29 cellular contexts compared by ENCODE assay signal in the genomic region with DNA sequence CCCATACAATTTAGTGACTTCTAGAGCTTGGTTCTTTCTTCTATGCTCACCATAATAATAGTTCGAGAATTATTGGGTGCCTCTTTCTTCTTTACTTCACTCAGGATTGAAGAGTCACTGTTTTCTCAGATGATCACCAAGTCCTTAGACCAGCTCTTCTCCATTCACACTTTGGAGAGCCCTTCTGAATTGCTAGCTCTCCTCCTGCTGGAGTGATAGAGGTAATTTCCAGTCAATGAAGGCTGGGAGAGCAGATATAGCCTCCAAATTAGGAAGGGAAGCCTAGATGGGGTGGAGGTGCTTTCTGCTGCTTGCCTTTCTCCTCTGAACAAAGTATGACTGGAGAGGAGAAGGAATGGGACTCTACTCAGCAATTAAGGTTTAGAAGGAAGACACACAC. TPM values are rescaled to one million over a fixed set of nuclear protein-coding genes. Genes with fewer than 3 reads are reported as not detected.
DNase-seq lines count a peak whose midpoint lies in the region; ATAC-seq and TF ChIP-seq lines count a peak whose summit lies in the region.
"Had no signal": no experiment of that assay in that cellular context is flagged by ENCODE, and none has a peak within 500 bp of the region (broad histone marks: within the 10 kb centered on the region; RNA-seq: fewer than 3 reads in every experiment).

No MANE protein-coding gene starts in this region.

- peak; percentile 62 for ATAC-seq in PC-3
- ATAC-seq in GM21515 (IDR thresholded peaks at IDR 0.05; ENCODE audit: unreplicated experiment): no peak
- ATAC-seq: K562; psoas muscle; stimulated activated memory B cell treated with anti-CD40 and anti-IgM and Interleukin-4, amounts not matched to agents 10 μg/mL and 1 μg/mL and 100 μg/mL, for 72 hours had no signal

- H3K79me2 ChIP-seq in mammary epithelial cell (ENCODE audit: insufficient read depth, low read length) (no peaks in the 10 kb centered on the region), PC-3 (ENCODE audit: low read length) (no peaks in the 10 kb centered on the region), neural progenitor cell (ENCODE audit: low read depth) (no peaks in the 10 kb centered on the region)

- no peaks in the 10 kb centered on the region for H3K36me3 ChIP-seq in mammary epithelial cell (ENCODE audit: insufficient read depth, low read length)
- H3K36me3 ChIP-seq in PC-3 (ENCODE audit: low read depth, low read length): no peaks in the 10 kb centered on the region
- no peaks in the 10 kb centered on the region for H3K36me3 ChIP-seq in endodermal cell (ENCODE audit: control insufficient read depth, insufficient read depth, low read length)
- H3K36me3 ChIP-seq in neural progenitor cell: no peaks in the 10 kb centered on the region
- H3K36me3 ChIP-seq: Peyer's patch, SJSA1, vagina had no signal

- H3K9me3 ChIP-seq in mammary epithelial cell (replicated peaks; ENCODE audit: insufficient read depth, low read length) (no peaks in the 10 kb centered on the region), PC-3 (ENCODE audit: low read length) (no peaks in the 10 kb centered on the region), endodermal cell (ENCODE audit: control insufficient read depth, low read length) (no peaks in the 10 kb centered on the region), neural progenitor cell (ENCODE audit: low read depth) (no peaks in the 10 kb centered on the region)
- H3K9me3 ChIP-seq: Peyer's patch, psoas muscle, SJSA1, testis, vagina had no signal

- H3K27ac Mint-ChIP-seq in MCF 10A (ENCODE audit: low read depth, unreplicated experiment) (no peak overlapping the region), endodermal cell (no peak overlapping the region), neural progenitor cell (no peak overlapping the region)
- no peak overlapping the region for H3K27ac Mint-ChIP-seq in activated naive CD8-positive, alpha-beta T cell treated with anti-CD3 and anti-CD28 coated beads for 36 hours
- H3K27ac Mint-ChIP-seq: activated T-cell treated with anti-CD3 and anti-CD28 coated beads, Interleukin-2, amount 50 U/mL, for 24 hours; dendritic cell treated with granulocyte-macrophage colony-stimulating factor and Interleukin-4, amounts not matched to agents 40 ng/mL and 50 ng/mL, for 4 days; stimulated activated memory B cell treated with anti-CD40 and anti-IgM and Interleukin-4, amounts not matched to agents 10 μg/mL and 1 μg/mL and 100 μg/mL, for 72 hours had no signal

- H3K4me3 ChIP-seq in mammary epithelial cell (replicated peaks in 1 of 3; ENCODE audit: insufficient read depth in 1 of 3, low read depth in 2 of 3, low read length in 3 of 3) (no peak overlapping the region), PC-3 (ENCODE audit: low read length) (no peak overlapping the region), endodermal cell (ENCODE audit: low read length) (no peak overlapping the region), neural progenitor cell (no peak overlapping the region)
- H3K4me3 ChIP-seq: K562, Peyer's patch, psoas muscle, SJSA1, skin epidermis, testis, vagina had no signal

- H3F3A ChIP-seq in PC-3 (ENCODE audit: low read length, unreplicated experiment) (no peaks in the 10 kb centered on the region), neural progenitor cell (ENCODE audit: low read depth) (no peaks in the 10 kb centered on the region)

- in situ Hi-C loops in mammary epithelial cell (cut with MboI; ENCODE audit: low sequenced_read_pairs in 2 of 2): no loop called here

- H3K9me2 ChIP-seq in PC-3 (replicated peaks; ENCODE audit: low read length): no peaks in the 10 kb centered on the region

- CTCF ChIA-PET in MCF 10A (lab: Yijun Ruan, JAX): interaction anchor here (1.0 to 1.2 kb wide), 3 partner anchors 13 to 240 kb away, joined by 3 to 5 read pairs (median 4); no protein-coding TSS in a partner anchor
- CTCF ChIA-PET in mammary epithelial cell (lab: Charles Lee; ENCODE audit: low non-redundant PET): no interaction called here
- CTCF ChIA-PET in PC-3 (lab: Charles Lee): interaction anchor here (0.5 kb wide), 1 partner anchor 281 kb away, joined by 6 read pairs; no protein-coding TSS in a partner anchor

- H3K4me1 ChIP-seq in mammary epithelial cell (ENCODE audit: insufficient read depth, low read length) (peaks cover 3% of the 10 kb centered on the region), PC-3 (ENCODE audit: insufficient read depth, low read length) (no peaks in the 10 kb centered on the region), endodermal cell (ENCODE audit: control insufficient read depth, insufficient read depth, low read length) (no peaks in the 10 kb centered on the region), neural progenitor cell (no peaks in the 10 kb centered on the region)
- H3K4me1 ChIP-seq: Peyer's patch, psoas muscle, SJSA1, testis, vagina had no signal

- H4K20me1 ChIP-seq in mammary epithelial cell (ENCODE audit: insufficient read depth, low read length) (no peaks in the 10 kb centered on the region), PC-3 (ENCODE audit: low read length) (no peaks in the 10 kb centered on the region), neural progenitor cell (ENCODE audit: low read depth) (no peaks in the 10 kb centered on the region)

- 83% methylated on average over 1 of the region's 1 CpG for WGBS in mammary epithelial cell (ENCODE audit: low coverage, missing lambda C conversion rate)
- WGBS in endodermal cell (ENCODE audit: insufficient coverage in 1 of 2, insufficient read length in 1 of 2), 2 experiments: 91 to 100% methylated on average over 1 of the region's 1 CpG

- DNase-seq in MCF 10A (ENCODE audit: unreplicated experiment) (peak; percentile 13), mammary epithelial cell (no peak), PC-3 (peak; percentile 19), endodermal cell (peak; percentile 47), neural progenitor cell (ENCODE audit: low spot score) (no peak), D341Med (ENCODE audit: low spot score) (no peak)
- no peak for DNase-seq in activated naive CD8-positive, alpha-beta T cell treated with anti-CD3 and anti-CD28 coated beads for 36 hours
- DNase-seq: ACHN; activated CD4-positive, alpha-beta T cell treated with anti-CD3 and anti-CD28 coated beads for 1 hour; activated CD8-positive, alpha-beta memory T cell treated with anti-CD3 and anti-CD28 coated beads for 24 hours; activated T-cell treated with anti-CD3 and anti-CD28 coated beads, Interleukin-2, amount 50 U/mL, for 24 hours; C1 segment of cervical spinal cord; foreskin fibroblast; H7; hippocampal formation; MV-4-11; NCI-H1694; NCI-H345; Peyer's patch; psoas muscle; stimulated activated CD4-positive, alpha-beta T cell treated with anti-CD3 and anti-CD28 coated beads, Interleukin-1b, Interleukin-23, amount 100 ng/mL, for 48 hours; testis had no signal

- TF ChIP-seq CTCF in MCF 10A (IDR thresholded peaks at IDR 0.05; ENCODE audit: unreplicated experiment) (no peak), mammary epithelial cell (conservative IDR thresholded peaks at IDR 0.05 in 1 of 2, IDR thresholded peaks at IDR 0.05 in 1 of 2; ENCODE audit: extremely low read depth in 1 of 2, insufficient read depth in 1 of 2, low read depth in 1 of 2, low read length in 2 of 2) (no peak), PC-3 (conservative IDR thresholded peaks at IDR 0.05; ENCODE audit: low read depth, low read length) (peak; percentile 22; the same call in 1 of the 2 replicates), endodermal cell (conservative IDR thresholded peaks at IDR 0.05) (peak; percentile 68), neural progenitor cell (IDR thresholded peaks at IDR 0.05) (peak; percentile 16)

- BruUV-seq in MCF 10A (replicated peaks; lab: Mats Ljungman, UMichigan) (no TSS peak), mammary epithelial cell (replicated peaks; lab: Mats Ljungman, UMichigan) (no TSS peak), PC-3 (replicated peaks; lab: Mats Ljungman, UMichigan) (no TSS peak)

- H3K4me1 Mint-ChIP-seq in MCF 10A (ENCODE audit: insufficient read depth, unreplicated experiment) (no peaks in the 10 kb centered on the region), endodermal cell (no peaks in the 10 kb centered on the region), neural progenitor cell (no peaks in the 10 kb centered on the region)
- H3K4me1 Mint-ChIP-seq in activated naive CD8-positive, alpha-beta T cell treated with anti-CD3 and anti-CD28 coated beads for 36 hours: peaks cover 2% of the 10 kb centered on the region

- intact Hi-C loops in MCF 10A (cut with micrococcal nuclease): no loop called here
- intact Hi-C loops in mammary epithelial cell (cut with micrococcal nuclease): no loop called here
- intact Hi-C loops in PC-3 (cut with micrococcal nuclease): loop anchor here (1.0 kb wide), 1 partner anchor 241 kb away; no protein-coding TSS in a partner anchor

- no peaks in the 10 kb centered on the region for H3K27me3 Mint-ChIP-seq in MCF 10A (ENCODE audit: insufficient read depth, unreplicated experiment)
- H3K27me3 Mint-ChIP-seq in endodermal cell (ENCODE audit: insufficient read depth): peaks cover 6% of the 10 kb centered on the region
- no peaks in the 10 kb centered on the region for H3K27me3 Mint-ChIP-seq in neural progenitor cell (ENCODE audit: insufficient read depth, low read depth)
- H3K27me3 Mint-ChIP-seq in activated naive CD8-positive, alpha-beta T cell treated with anti-CD3 and anti-CD28 coated beads for 36 hours: no peaks in the 10 kb centered on the region

- POLR2A ChIA-PET in MCF 10A (lab: Yijun Ruan, JAX) (interaction anchor here (0.5 to 2.1 kb wide), 5 partner anchors 10 to 241 kb away, joined by 3 to 5 read pairs (median 3); partner anchors contain the start of gene BBX), PC-3 (lab: Charles Lee; ENCODE audit: unreplicated experiment) (no interaction called here)

- dilution Hi-C loops in mammary epithelial cell (cut with HindIII; ENCODE audit: low sequenced_read_pairs): no loop called here

- H3K36me3 Mint-ChIP-seq in MCF 10A (ENCODE audit: insufficient read depth, unreplicated experiment): no peaks in the 10 kb centered on the region
- no peaks in the 10 kb centered on the region for H3K36me3 Mint-ChIP-seq in endodermal cell (ENCODE audit: low read depth)
- no peaks in the 10 kb centered on the region for H3K36me3 Mint-ChIP-seq in neural progenitor cell
- H3K36me3 Mint-ChIP-seq in activated naive CD8-positive, alpha-beta T cell treated with anti-CD3 and anti-CD28 coated beads for 36 hours: no peaks in the 10 kb centered on the region
- H3K36me3 Mint-ChIP-seq: stimulated activated memory B cell treated with anti-CD40 and anti-IgM and Interleukin-4, amounts not matched to agents 10 μg/mL and 1 μg/mL and 100 μg/mL, for 72 hours had no signal

- no peak overlapping the region for H3K27ac ChIP-seq in mammary epithelial cell (ENCODE audit: insufficient read depth, low read depth, low read length)
- no peak overlapping the region for H3K27ac ChIP-seq in PC-3 (ENCODE audit: low read length)
- H3K27ac ChIP-seq in endodermal cell (ENCODE audit: low read depth, low read length): no peak overlapping the region
- no peak overlapping the region for H3K27ac ChIP-seq in neural progenitor cell
- H3K27ac ChIP-seq: Peyer's patch, psoas muscle, SJSA1, skin epidermis, testis, vagina had no signal

- H3K27me3 ChIP-seq in mammary epithelial cell (ENCODE audit: insufficient read depth, low read length) (no peaks in the 10 kb centered on the region), PC-3 (ENCODE audit: low read length) (no peaks in the 10 kb centered on the region), endodermal cell (ENCODE audit: control insufficient read depth, insufficient read depth, low read length, poor library complexity, severe bottlenecking) (peaks cover under 1% of the 10 kb centered on the region), neural progenitor cell (no peaks in the 10 kb centered on the region)
- H3K27me3 ChIP-seq: Peyer's patch, SJSA1, testis, vagina had no signal

- no peak overlapping the region for H2AFZ ChIP-seq in mammary epithelial cell (ENCODE audit: low read depth, low read length)
- no peak overlapping the region for H2AFZ ChIP-seq in PC-3 (ENCODE audit: low read length)
- H2AFZ ChIP-seq in neural progenitor cell (replicated peaks): no peak overlapping the region

- no peak overlapping the region for H3K9ac ChIP-seq in mammary epithelial cell (ENCODE audit: insufficient read depth, low read length)
- no peak overlapping the region for H3K9ac ChIP-seq in PC-3 (ENCODE audit: low read length)
- no peak overlapping the region for H3K9ac ChIP-seq in endodermal cell (ENCODE audit: extremely low read depth, low read length, poor library complexity, severe bottlenecking)
- H3K9ac ChIP-seq in neural progenitor cell: no peak overlapping the region

- H3K4me3 Mint-ChIP-seq in MCF 10A (ENCODE audit: unreplicated experiment) (no peak overlapping the region), endodermal cell (no peak overlapping the region), neural progenitor cell (no peak overlapping the region)
- no peak overlapping the region for H3K4me3 Mint-ChIP-seq in activated naive CD8-positive, alpha-beta T cell treated with anti-CD3 and anti-CD28 coated beads for 36 hours
- H3K4me3 Mint-ChIP-seq: activated T-cell treated with anti-CD3 and anti-CD28 coated beads, Interleukin-2, amount 50 U/mL, for 24 hours; dendritic cell treated with granulocyte-macrophage colony-stimulating factor and Interleukin-4, amounts not matched to agents 40 ng/mL and 50 ng/mL, for 4 days; stimulated activated memory B cell treated with anti-CD40 and anti-IgM and Interleukin-4, amounts not matched to agents 10 μg/mL and 1 μg/mL and 100 μg/mL, for 72 hours had no signal

- no peaks in the 10 kb centered on the region for H3K9me3 Mint-ChIP-seq in MCF 10A (ENCODE audit: unreplicated experiment)
- no peaks in the 10 kb centered on the region for H3K9me3 Mint-ChIP-seq in endodermal cell
- H3K9me3 Mint-ChIP-seq in neural progenitor cell: no peaks in the 10 kb centered on the region
- H3K9me3 Mint-ChIP-seq in activated naive CD8-positive, alpha-beta T cell treated with anti-CD3 and anti-CD28 coated beads for 36 hours: no peaks in the 10 kb centered on the region
- H3K9me3 Mint-ChIP-seq: activated T-cell treated with anti-CD3 and anti-CD28 coated beads, Interleukin-2, amount 50 U/mL, for 24 hours; dendritic cell treated with granulocyte-macrophage colony-stimulating factor and Interleukin-4, amounts not matched to agents 40 ng/mL and 50 ng/mL, for 4 days; stimulated activated memory B cell treated with anti-CD40 and anti-IgM and Interleukin-4, amounts not matched to agents 10 μg/mL and 1 μg/mL and 100 μg/mL, for 72 hours had no signal

- H3K4me2 ChIP-seq in mammary epithelial cell (ENCODE audit: insufficient read depth, low read depth, low read length): no peak overlapping the region
- no peak overlapping the region for H3K4me2 ChIP-seq in PC-3 (ENCODE audit: low read length)
- H3K4me2 ChIP-seq in neural progenitor cell: no peak overlapping the region

RNA-seq across cellular contexts. Expression of gene BBX, which starts 10.7 kb away (rescaled TPM):
- total RNA-seq in MCF 10A (2022): 73.2 and 77.2 TPM in 2 replicates
- 10 to 100 TPM; 62.9 to 89.2 TPM for total RNA-seq in mammary epithelial cell
- 38.1 TPM for polyA plus RNA-seq in mammary epithelial cell
- 237 TPM for polyA minus RNA-seq in mammary epithelial cell
- 45.8 and 66.8 TPM in 2 replicates for total RNA-seq in PC-3 (2014; rRNA removed)
- 10 to 100 TPM; 34.2 to 41.2 TPM for total RNA-seq in endodermal cell
- polyA plus RNA-seq in endodermal cell (2013, experiment 1 of 2): 40.5 TPM
- 49.5 TPM for polyA plus RNA-seq in endodermal cell (2013, experiment 2 of 2)
- total RNA-seq in neural progenitor cell (ENCODE audit: low replicate concordance): 66.1 and 110 TPM in 2 replicates
- 10 to 100 TPM; 41.8 to 42.4 TPM for total RNA-seq in activated naive CD8-positive, alpha-beta T cell treated with anti-CD3 and anti-CD28 coated beads for 36 hours

Comparison
In these comparisons a context has a peak if more than half of its experiments do, and no peak if none do; other contexts are left out.
1. DNase-seq: peak in MCF 10A (single experiment), PC-3 (single experiment) and endodermal cell (single experiment); none in mammary epithelial cell (single experiment), neural progenitor cell (single experiment), activated naive CD8-positive, alpha-beta T cell treated with anti-CD3 and anti-CD28 coated beads for 36 hours (single experiment) and D341Med (single experiment).
2. CTCF ChIP-seq: peak in PC-3 (single experiment), endodermal cell (single experiment) and neural progenitor cell (single experiment); none in MCF 10A (single experiment) and mammary epithelial cell (0 of 2).